ENCODE assay signal across 25 cellular contexts in the genomic region with DNA sequence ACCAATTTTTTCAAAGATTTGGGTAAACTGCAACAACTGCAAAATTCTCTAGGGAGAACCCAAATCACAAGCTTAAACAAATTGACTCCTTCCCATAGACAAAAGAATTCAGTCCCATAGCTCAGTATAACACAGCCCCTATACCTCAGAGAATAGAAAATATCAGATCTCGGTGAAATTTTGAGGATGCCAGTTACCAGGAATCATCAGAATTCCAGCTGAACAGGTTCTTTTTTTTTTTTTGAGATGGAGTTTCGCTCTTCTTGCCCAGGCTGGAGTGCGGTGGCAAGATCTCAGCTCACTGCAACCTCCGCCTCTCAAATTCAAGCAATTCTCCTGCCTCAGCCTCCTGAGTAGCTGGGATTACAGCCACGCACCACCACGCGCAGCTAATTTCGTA.
"Had no signal": no experiment of that assay in that cellular context is flagged by ENCODE, and none has a peak within 500 bp of the region (broad histone marks: within the 10 kb centered on the region; RNA-seq: fewer than 3 reads in every experiment).

No MANE protein-coding gene starts in this region.

- H3K36me3 ChIP-seq: colonic mucosa had no signal

- H3K27me3 Mint-ChIP-seq: dendritic cell treated with granulocyte-macrophage colony-stimulating factor and Interleukin-4, amounts not matched to agents 40 ng/mL and 50 ng/mL, for 4 days; effector memory CD8-positive, alpha-beta T cell had no signal

- H3K9me3 ChIP-seq: colonic mucosa, esophagus muscularis mucosa, esophagus squamous epithelium, gastrocnemius medialis, gastroesophageal sphincter, heart left ventricle, heart right ventricle had no signal

- H3K4me3 ChIP-seq: colonic mucosa, coronary artery, dorsolateral prefrontal cortex, esophagus muscularis mucosa, esophagus squamous epithelium, gastrocnemius medialis, gastroesophageal sphincter, heart left ventricle, heart right ventricle had no signal

- H3K27ac ChIP-seq: colonic mucosa, coronary artery, dorsolateral prefrontal cortex, epithelial cell of prostate, esophagus muscularis mucosa, esophagus squamous epithelium, foreskin keratinocyte, gastrocnemius medialis, gastroesophageal sphincter, heart left ventricle, heart right ventricle had no signal

- ATAC-seq: effector memory CD8-positive, alpha-beta T cell; esophagus mucosa; foreskin keratinocyte; gastrocnemius medialis; gastroesophageal sphincter; heart left ventricle; heart right ventricle had no signal

- H3K27me3 ChIP-seq: colonic mucosa, dorsolateral prefrontal cortex, esophagus muscularis mucosa, esophagus squamous epithelium, foreskin keratinocyte, gastrocnemius medialis, gastroesophageal sphincter, heart left ventricle, heart right ventricle had no signal

- H3K27ac Mint-ChIP-seq: dendritic cell treated with granulocyte-macrophage colony-stimulating factor and Interleukin-4, amounts not matched to agents 40 ng/mL and 50 ng/mL, for 4 days; endodermal cell had no signal

- DNase-seq: colonic mucosa; cortex of kidney; dermis blood vessel endothelial cell; dorsolateral prefrontal cortex; effector CD4-positive, alpha-beta T cell; effector CD8-positive, alpha-beta T cell; effector memory CD4-positive, alpha-beta T cell; effector memory CD8-positive, alpha-beta T cell; endodermal cell; erythroblast; esophagus squamous epithelium; foreskin fibroblast; foreskin keratinocyte; foreskin melanocyte; gastrocnemius medialis; glutamatergic neuron; head of caudate nucleus; heart left ventricle; heart right ventricle had no signal

- H3K4me3 Mint-ChIP-seq: dendritic cell treated with granulocyte-macrophage colony-stimulating factor and Interleukin-4, amounts not matched to agents 40 ng/mL and 50 ng/mL, for 4 days; effector memory CD8-positive, alpha-beta T cell; endodermal cell had no signal

- H3K4me1 ChIP-seq: colonic mucosa, esophagus muscularis mucosa, esophagus squamous epithelium, foreskin keratinocyte, gastrocnemius medialis, gastroesophageal sphincter, heart left ventricle, heart right ventricle had no signal

- H3K9me3 Mint-ChIP-seq: dendritic cell treated with granulocyte-macrophage colony-stimulating factor and Interleukin-4, amounts not matched to agents 40 ng/mL and 50 ng/mL, for 4 days; effector memory CD8-positive, alpha-beta T cell; endodermal cell had no signal

- H3K4me1 Mint-ChIP-seq: endodermal cell had no signal
